Comparison of ENCODE assay signal across 8 cellular contexts in genomic region chr6:30066577-30067459, GRCh38.
DNase-seq lines count a peak whose midpoint lies in the region; ATAC-seq lines count a peak whose summit lies in the region.

TSS of gene PPP1R11 (plus strand) at chr6:30067198. CDS start at chr6:30067411, 213 bp downstream.

- DNase-seq in C1 segment of cervical spinal cord (lab: John Stamatoyannopoulos, UW), result peak; percentile 91 to 100 (median 98)
- DNase-seq in NCI-H748 treated with DMSO at 0.1 percent for 48 hours (lab: John Stamatoyannopoulos, UW), result peak; percentile 100
- peak; percentile 97 to 99 for DNase-seq in activated CD4-positive, alpha-beta T cell treated with anti-CD3 and anti-CD28 coated beads, Interleukin-2, amount 50 U/mL, for 24 hours (ENCODE audit: low read depth in 1 of 2, low spot score in 1 of 2)
- DNase-seq in dedifferentiated amniotic fluid mesenchymal stem cell (ENCODE audit: extremely low spot score), result peak; percentile 99
- DNase-seq in left kidney (ENCODE audit: low read depth, low spot score), result peak; percentile 100
- DNase-seq in stimulated activated CD4-positive, alpha-beta T cell treated with anti-CD3 and anti-CD28 coated beads, Interleukin-2, amount 100 ng/mL, for 24 hours, result peak; percentile 98 to 99

- ATAC-seq in GM19372 (IDR thresholded peaks at IDR 0.05; ENCODE audit: low read depth, unreplicated experiment) (peak; percentile 96), HG03558 (IDR thresholded peaks at IDR 0.05; ENCODE audit: extremely low read depth, unreplicated experiment) (peak; percentile 63)

Comparison
In these comparisons a context has a peak if more than half of its experiments do, and no peak if none do; other contexts are left out.
1. Peak in every context shown above with its lines: DNase-seq and ATAC-seq.